In the genomic region with DNA sequence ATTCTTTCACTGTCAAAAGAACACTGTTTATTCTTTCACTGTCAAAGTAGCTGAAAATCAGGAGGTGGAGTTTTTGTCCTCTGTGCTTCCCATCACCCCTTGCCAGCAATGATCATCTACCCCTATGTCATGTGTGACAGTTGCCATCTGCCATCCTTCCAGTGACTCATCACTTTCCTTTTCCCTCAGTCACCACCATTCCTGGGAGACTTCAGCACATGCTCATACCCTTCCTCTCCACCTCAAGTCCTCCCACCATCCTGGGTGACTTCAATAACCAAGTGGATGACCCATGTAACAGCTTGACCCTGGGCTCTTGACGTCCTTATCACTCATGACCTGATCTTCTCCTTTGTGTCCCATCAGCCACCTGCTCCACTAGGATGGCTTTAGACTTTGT, we compare ENCODE assay signal across 15 cellular contexts. TPM values are rescaled to one million over a fixed set of nuclear protein-coding genes. Genes with fewer than 3 reads are reported as not detected.
"Had no signal": no experiment of that assay in that cellular context is flagged by ENCODE, and none has a peak within 500 bp of the region (broad histone marks: within the 10 kb centered on the region; RNA-seq: fewer than 3 reads in every experiment).

No MANE protein-coding gene starts in this region.

- H3K9me3 ChIP-seq: esophagus squamous epithelium, left lung, neutrophil had no signal

- H2AFZ ChIP-seq: parathyroid adenoma had no signal

- H3K27me3 ChIP-seq: esophagus squamous epithelium, left lung, neutrophil had no signal

- H3K27ac ChIP-seq: coronary artery, esophagus squamous epithelium, left lung, neutrophil, parathyroid adenoma had no signal

- H3K4me1 ChIP-seq: esophagus squamous epithelium, left lung, parathyroid adenoma had no signal

- H3K36me3 ChIP-seq: esophagus squamous epithelium, left lung, neutrophil had no signal

- ATAC-seq: left lung, natural killer cell had no signal

- H3K79me2 ChIP-seq: parathyroid adenoma had no signal

- H3K9ac ChIP-seq: parathyroid adenoma had no signal

- H3K4me3 ChIP-seq: coronary artery, esophagus squamous epithelium, left lung had no signal

- DNase-seq: activated CD4-positive, CD25-positive, alpha-beta regulatory T cell; activated naive CD4-positive, alpha-beta T cell; activated naive CD8-positive, alpha-beta T cell treated with anti-CD3 and anti-CD28 coated beads, Interleukin-2, amount 10 ng/mL, durations not matched to agents 7 days and 5 days; activated T-cell treated with anti-CD3 and anti-CD28 coated beads for 4 hours; esophagus squamous epithelium; foreskin fibroblast; hippocampal formation; left lung; natural killer cell; stimulated activated CD4-positive, alpha-beta T cell treated with anti-CD3 and anti-CD28 coated beads, Interleukin-12 subunit alpha, Interleukin-12 subunit beta, amount 100 ng/mL, for 4 hours; stimulated activated CD4-positive, alpha-beta T cell treated with anti-CD3 and anti-CD28 coated beads, Interleukin-2, amount 100 ng/mL, for 24 hours had no signal

RNA-seq across cellular contexts. Expression of gene RASEF, which starts 43.3 kb away (rescaled TPM):
- total RNA-seq: activated CD8-positive, alpha-beta memory T cell treated with anti-CD3 and anti-CD28 coated beads for 36 hours; activated naive CD8-positive, alpha-beta T cell treated with anti-CD3 and anti-CD28 coated beads, Interleukin-2, amount 10 ng/mL, durations not matched to agents 7 days and 5 days; natural killer cell had no signal
